11 cellular contexts compared by ENCODE assay signal in genomic region chr13:75749407-75749806, GRCh38.
DNase-seq lines count a peak whose midpoint lies in the region; ATAC-seq, FAIRE-seq and TF ChIP-seq lines count a peak whose summit lies in the region.
"Had no signal": no experiment of that assay in that cellular context is flagged by ENCODE, and none has a peak within 500 bp of the region (broad histone marks: within the 10 kb centered on the region; RNA-seq: fewer than 3 reads in every experiment).

No MANE protein-coding gene starts in this region.

- H3K79me2 ChIP-seq in astrocyte (ENCODE audit: insufficient read depth, low read length) = peaks cover 89% of the 10 kb centered on the region

- ATAC-seq in GM21717 (IDR thresholded peaks at IDR 0.05; ENCODE audit: unreplicated experiment) = no peak

- H3K4me1 ChIP-seq in BE2C (no peaks in the 10 kb centered on the region), astrocyte (ENCODE audit: insufficient read depth, low read length) (peaks cover 4% of the 10 kb centered on the region), kidney (ENCODE audit: control insufficient read depth in 1 of 2, insufficient read depth in 1 of 2, low read depth in 1 of 2, low read length in 2 of 2) (peaks cover 0 to 3% of the 10 kb centered on the region in 2 donors)

- FAIRE-seq in astrocyte (lab: Jason Lieb, UNC) (no peak), kidney (lab: Jason Lieb, UNC) (no peak), frontal cortex (lab: Jason Lieb, UNC) (no peak)
- FAIRE-seq: GM18507 had no signal

- H3K36me3 ChIP-seq in BE2C = no peaks in the 10 kb centered on the region
- peaks cover 13% of the 10 kb centered on the region for H3K36me3 ChIP-seq in astrocyte (ENCODE audit: insufficient read depth, low read length)
- no peaks in the 10 kb centered on the region for H3K36me3 ChIP-seq in kidney (ENCODE audit: control insufficient read depth in 1 of 2, insufficient read depth in 2 of 2, low read length in 2 of 2)

- H3K4me3 ChIP-seq in BE2C (ENCODE audit: low read depth, low read length) (no peak overlapping the region), astrocyte (ENCODE audit: insufficient read depth, low read depth, low read length) (no peak overlapping the region), kidney (ENCODE audit: low read length in 2 of 2) (no peak overlapping the region)

- peaks cover 12% of the 10 kb centered on the region for H3K9me3 Mint-ChIP-seq in astrocyte (ENCODE audit: unreplicated experiment)

- H2AFZ ChIP-seq in astrocyte (ENCODE audit: low read depth, low read length) = no peak overlapping the region

- intact Hi-C loops in kidney (cut with DNase I) = no loop called here

- H3K9me3 ChIP-seq in BE2C (no peaks in the 10 kb centered on the region), astrocyte (ENCODE audit: insufficient read depth, low read depth, low read length) (no peaks in the 10 kb centered on the region), kidney (ENCODE audit: control insufficient read depth in 1 of 2, low read length in 2 of 2) (no peaks in the 10 kb centered on the region)

- TF ChIP-seq CTCF in BE2C (IDR thresholded peaks at IDR 0.05; ENCODE audit: low read depth, low read length) (no peak), astrocyte (IDR thresholded peaks at IDR 0.05; ENCODE audit: insufficient read depth, low read depth, low read length) (no peak), kidney (IDR thresholded peaks at IDR 0.05; ENCODE audit: borderline replicate concordance, extremely low read depth, insufficient read depth) (no peak)

- H3K27me3 ChIP-seq in BE2C (no peaks in the 10 kb centered on the region), astrocyte (ENCODE audit: insufficient read depth, low read length) (no peaks in the 10 kb centered on the region)

- H3K4me3 Mint-ChIP-seq in astrocyte (ENCODE audit: unreplicated experiment) = no peak overlapping the region
- H3K4me3 Mint-ChIP-seq: activated CD4-positive, alpha-beta memory T cell treated with anti-CD3 and anti-CD28 coated beads, Interleukin-2, amount 10 ng/mL, durations not matched to agents 7 days and 5 days had no signal

- H3K27ac Mint-ChIP-seq in astrocyte (ENCODE audit: unreplicated experiment) = no peak overlapping the region
- H3K27ac Mint-ChIP-seq: activated CD4-positive, alpha-beta memory T cell treated with anti-CD3 and anti-CD28 coated beads, Interleukin-2, amount 10 ng/mL, durations not matched to agents 7 days and 5 days had no signal

- peak overlapping the region; percentile 17 for H3K27ac ChIP-seq in astrocyte (ENCODE audit: low read depth, low read length)
- H3K27ac ChIP-seq in kidney (ENCODE audit: low read depth in 2 of 2, low read length in 2 of 2) = no peak overlapping the region

- no peaks in the 10 kb centered on the region for H3K4me1 Mint-ChIP-seq in astrocyte (ENCODE audit: low read depth, unreplicated experiment)
- H3K4me1 Mint-ChIP-seq: activated CD4-positive, alpha-beta memory T cell treated with anti-CD3 and anti-CD28 coated beads, Interleukin-2, amount 10 ng/mL, durations not matched to agents 7 days and 5 days had no signal

- H3K4me2 ChIP-seq in astrocyte (ENCODE audit: low read length) = no peak overlapping the region

- peaks cover 9% of the 10 kb centered on the region for H3K36me3 Mint-ChIP-seq in astrocyte (ENCODE audit: low read depth, unreplicated experiment)

- H4K20me1 ChIP-seq in astrocyte (ENCODE audit: insufficient read depth, low read length) = peaks cover 61% of the 10 kb centered on the region

- no peaks in the 10 kb centered on the region for H3K27me3 Mint-ChIP-seq in astrocyte (ENCODE audit: low read depth, unreplicated experiment)
- H3K27me3 Mint-ChIP-seq: activated CD4-positive, alpha-beta memory T cell treated with anti-CD3 and anti-CD28 coated beads, Interleukin-2, amount 10 ng/mL, durations not matched to agents 7 days and 5 days had no signal

- DNase-seq in BE2C = peak; percentile 7
- peak; percentile 4 for DNase-seq in NCI-H1092 (lab: John Stamatoyannopoulos, UW)
- DNase-seq in astrocyte (ENCODE audit: low read depth) = peak; percentile 45
- peak; percentile 53 for DNase-seq in kidney
- DNase-seq in DMS114 treated with DMSO at 0.1 percent for 48 hours (lab: John Stamatoyannopoulos, UW; ENCODE audit: unreplicated experiment) = no peak
- DNase-seq in frontal cortex (ENCODE audit: low spot score in 2 of 2) = no peak
- no peak for DNase-seq in NOMO-1 (lab: John Stamatoyannopoulos, UW; ENCODE audit: unreplicated experiment in 2 of 2)
- DNase-seq: activated CD4-positive, alpha-beta memory T cell treated with anti-CD3 and anti-CD28 coated beads, Interleukin-2, amount 10 ng/mL, durations not matched to agents 7 days and 5 days; NCI-H1048 had no signal

- H3K9ac ChIP-seq in astrocyte (ENCODE audit: low read length) (peak overlapping the region; percentile 26), kidney (ENCODE audit: low read length in 2 of 2) (no peak overlapping the region)

Comparison
In these comparisons a context has a peak if more than half of its experiments do, and no peak if none do; other contexts are left out.
1. DNase-seq: peak in BE2C (single experiment), NCI-H1092 (single experiment), astrocyte (single experiment) and kidney (single experiment); none in DMS114 treated with DMSO at 0.1 percent for 48 hours (single experiment), frontal cortex (0 of 2) and NOMO-1 (0 of 2).